1 cellular context compared by ENCODE assay signal in the genomic region with DNA sequence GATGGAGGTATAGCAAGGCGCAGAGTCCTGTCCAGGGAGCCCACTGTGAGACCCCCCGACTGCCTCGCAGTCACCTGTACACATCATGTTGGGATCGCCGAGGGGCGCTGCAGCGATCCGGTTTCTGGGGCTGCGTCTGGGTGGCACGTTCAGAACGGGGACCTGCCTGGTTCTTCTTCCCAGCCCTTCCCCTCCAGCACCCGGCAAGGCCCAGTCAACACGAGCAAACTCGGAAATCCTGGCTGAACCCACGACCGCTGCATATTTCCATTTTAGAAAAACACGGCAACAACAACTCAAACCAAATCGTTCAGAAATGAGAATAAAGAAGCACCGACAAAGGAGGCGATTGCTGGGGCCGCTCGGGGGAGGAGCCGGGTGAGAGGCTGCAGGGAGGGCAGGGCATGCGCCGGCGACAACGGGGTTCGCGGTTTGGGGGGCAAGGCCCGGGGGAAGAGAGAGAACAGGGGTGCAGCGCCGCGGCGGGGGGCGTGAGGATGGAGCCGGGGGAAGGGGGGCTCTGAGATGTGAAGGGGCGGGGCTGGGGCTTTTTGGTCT.
TF ChIP-seq lines count a peak whose summit lies in the region.

No MANE protein-coding gene starts in this region.

TF ChIP-seq in K562, 482 proteins besides CTCF, POLR2A, EP300 and RAD21 (continued from another document):
- TF ChIP-seq, protein P1, sequence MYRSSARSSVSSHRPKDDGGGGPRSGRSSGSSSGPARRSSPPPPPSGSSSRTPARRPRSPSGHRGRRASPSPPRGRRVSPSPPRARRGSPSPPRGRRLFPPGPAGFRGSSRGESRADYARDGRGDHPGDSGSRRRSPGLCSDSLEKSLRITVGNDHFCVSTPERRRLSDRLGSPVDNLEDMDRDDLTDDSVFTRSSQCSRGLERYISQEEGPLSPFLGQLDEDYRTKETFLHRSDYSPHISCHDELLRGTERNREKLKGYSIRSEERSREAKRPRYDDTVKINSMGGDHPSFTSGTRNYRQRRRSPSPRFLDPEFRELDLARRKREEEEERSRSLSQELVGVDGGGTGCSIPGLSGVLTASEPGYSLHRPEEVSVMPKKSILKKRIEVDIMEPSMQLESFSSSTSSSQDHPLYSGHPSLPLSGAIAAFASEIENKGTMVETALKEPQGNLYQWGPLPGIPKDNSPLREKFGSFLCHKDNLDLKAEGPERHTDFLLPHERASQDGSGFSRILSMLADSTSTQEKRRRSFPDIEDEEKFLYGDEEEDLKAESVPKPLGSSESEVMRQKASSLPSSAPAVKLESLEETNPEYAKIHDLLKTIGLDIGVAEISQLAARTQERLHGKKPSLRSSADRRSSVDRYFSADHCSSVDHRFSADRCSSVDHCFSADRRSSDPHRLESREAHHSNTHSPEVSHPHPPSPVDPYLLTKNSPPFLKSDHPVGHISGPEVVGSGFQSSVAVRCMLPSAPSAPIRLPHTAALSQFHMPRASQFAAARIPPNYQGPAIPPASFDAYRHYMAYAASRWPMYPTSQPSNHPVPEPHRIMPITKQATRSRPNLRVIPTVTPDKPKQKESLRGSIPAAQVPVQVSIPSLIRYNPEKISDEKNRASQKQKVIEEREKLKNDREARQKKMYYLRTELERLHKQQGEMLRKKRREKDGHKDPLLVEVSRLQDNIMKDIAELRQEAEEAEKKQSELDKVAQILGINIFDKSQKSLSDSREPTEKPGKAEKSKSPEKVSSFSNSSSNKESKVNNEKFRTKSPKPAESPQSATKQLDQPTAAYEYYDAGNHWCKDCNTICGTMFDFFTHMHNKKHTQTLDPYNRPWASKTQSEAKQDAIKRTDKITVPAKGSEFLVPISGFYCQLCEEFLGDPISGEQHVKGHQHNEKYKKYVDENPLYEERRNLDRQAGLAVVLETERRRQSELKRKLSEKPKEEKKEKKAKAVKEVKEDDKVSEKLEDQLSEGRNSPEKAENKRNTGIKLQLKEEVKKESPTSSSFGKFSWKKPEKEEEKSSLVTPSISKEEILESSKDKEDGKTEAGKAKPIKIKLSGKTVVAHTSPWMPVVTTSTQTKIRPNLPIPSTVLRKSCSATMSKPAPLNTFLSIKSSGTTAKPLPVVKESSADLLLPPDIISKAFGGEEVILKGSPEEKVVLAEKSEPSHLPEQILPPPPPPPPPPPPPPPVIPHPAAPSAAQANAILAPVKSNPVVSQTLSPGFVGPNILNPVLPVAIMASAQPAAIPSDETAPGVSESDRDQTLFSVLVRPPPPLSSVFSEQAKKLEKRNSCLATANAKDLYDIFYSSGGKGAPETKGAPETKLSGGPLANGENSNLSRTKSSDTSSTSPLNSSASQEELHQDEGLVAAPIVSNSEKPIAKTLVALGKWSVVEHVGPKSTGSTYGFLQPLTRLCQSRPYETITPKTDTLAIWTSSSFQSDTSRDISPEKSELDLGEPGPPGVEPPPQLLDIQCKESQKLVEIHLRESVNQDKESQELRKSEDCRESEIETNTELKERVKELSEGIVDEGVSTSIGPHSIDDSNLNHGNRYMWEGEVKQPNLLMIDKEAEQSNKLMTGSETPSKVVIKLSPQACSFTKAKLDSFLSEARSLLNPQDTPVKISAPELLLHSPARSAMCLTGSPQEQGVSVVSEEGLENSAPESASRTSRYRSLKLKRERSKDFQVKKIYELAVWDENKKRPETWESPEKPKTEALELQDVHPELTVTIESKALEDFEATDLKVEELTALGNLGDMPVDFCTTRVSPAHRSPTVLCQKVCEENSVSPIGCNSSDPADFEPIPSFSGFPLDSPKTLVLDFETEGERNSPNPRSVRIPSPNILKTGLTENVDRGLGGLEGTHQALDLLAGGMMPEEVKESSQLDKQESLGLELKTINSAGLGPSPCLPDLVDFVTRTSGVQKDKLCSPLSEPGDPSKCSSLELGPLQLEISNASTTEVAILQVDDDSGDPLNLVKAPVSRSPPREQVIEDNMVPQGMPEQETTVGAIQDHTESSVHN (IDR thresholded peaks at IDR 0.05; ENCODE audit: borderline replicate concordance in 1 of 2, low read depth in 1 of 2): no peak
- TF ChIP-seq POU5F1 (IDR thresholded peaks at IDR 0.05; ENCODE audit: borderline replicate concordance, low read depth, low read length, partially characterized antibody): no peak
- TF ChIP-seq YY1 (IDR thresholded peaks at IDR 0.05; ENCODE audit: borderline replicate concordance in 1 of 3, control insufficient read depth in 1 of 3, extremely low read depth in 1 of 3, insufficient read depth in 3 of 3, insufficient read length in 1 of 3, insufficient replicate concordance in 2 of 3, low read depth in 1 of 3, low read length in 2 of 3): peak in 1 of 3 experiments; percentile 8
- TF ChIP-seq HDAC1 (IDR thresholded peaks at IDR 0.05): peak in 1 of 2 experiments; percentile 55; a peak in 1 of 4 replicates
- no peak for TF ChIP-seq TEAD2 (tag; IDR thresholded peaks at IDR 0.05)
TF ChIP-seq in K562: peak in this region for 24.
